Comparison of ENCODE assay signal across 8 cellular contexts in genomic region chr10:98748298-98748697, GRCh38.
DNase-seq lines count a peak whose midpoint lies in the region; ATAC-seq and TF ChIP-seq lines count a peak whose summit lies in the region.

No MANE protein-coding gene starts in this region.

- no peaks in the 10 kb centered on the region for H3K36me3 ChIP-seq in BE2C

- no peak for ATAC-seq in GM18505 (IDR thresholded peaks at IDR 0.05; ENCODE audit: unreplicated experiment)
- no peak for ATAC-seq in HG02885 (IDR thresholded peaks at IDR 0.05; ENCODE audit: poor library complexity, unreplicated experiment)

- no peaks in the 10 kb centered on the region for H3K9me3 ChIP-seq in BE2C

- no peak for TF ChIP-seq POLR2A in GM18505 (IDR thresholded peaks at IDR 0.05; ENCODE audit: borderline replicate concordance, extremely low read depth, insufficient read depth, insufficient read length)

- DNase-seq in BE2C (peak; percentile 12), GM20000 (ENCODE audit: low spot score) (peak; percentile 23), SHP77 treated with DMSO at 0.1 percent for 48 hours (lab: John Stamatoyannopoulos, UW) (peak; percentile 1), iPS DF 4.7 (ENCODE audit: extremely low read depth, low spot score) (peak; percentile 9), posterior vena cava (ENCODE audit: low spot score) (no peak), OCI-M2 (lab: John Stamatoyannopoulos, UW; ENCODE audit: unreplicated experiment) (no peak)

- TF ChIP-seq CTCF in BE2C (IDR thresholded peaks at IDR 0.05; ENCODE audit: low read depth, low read length), result peak; percentile 28; the same call in 1 of the 2 replicates
- no peak for TF ChIP-seq CTCF in GM20000 (IDR thresholded peaks at IDR 0.05; ENCODE audit: extremely low read depth, missing control alignments)

- H3K4me3 ChIP-seq in BE2C (ENCODE audit: low read depth, low read length), result no peak overlapping the region

- H3K4me1 ChIP-seq in BE2C, result no peaks in the 10 kb centered on the region

- intact Hi-C loops in posterior vena cava (cut with DNase I), result no loop called here

- no peaks in the 10 kb centered on the region for H3K27me3 ChIP-seq in BE2C

Comparison
In these comparisons a context has a peak if more than half of its experiments do, and no peak if none do; other contexts are left out.
1. DNase-seq: peak in BE2C (single experiment), GM20000 (single experiment), SHP77 treated with DMSO at 0.1 percent for 48 hours (single experiment) and iPS DF 4.7 (single experiment); none in posterior vena cava (single experiment) and OCI-M2 (single experiment).